ENCODE assay signal across 8 cellular contexts in genomic region chrX:48938721-48939416, GRCh38. TPM values are rescaled to one million over a fixed set of nuclear protein-coding genes. Genes with fewer than 3 reads are reported as not detected.
A peak's percentile ranks its signal among the peaks of the same experiment; 100 is the strongest.
DNase-seq lines count a peak whose midpoint lies in the region; ATAC-seq lines count a peak whose summit lies in the region.

No MANE protein-coding gene starts in this region.

- H3K4me3 ChIP-seq in right cardiac atrium (ENCODE audit: low read length), result no peak overlapping the region
- no peak overlapping the region for H3K4me3 ChIP-seq in SJCRH30

- intact Hi-C loops in right cardiac atrium (cut with DNase I), result no loop called here

- H3K27ac ChIP-seq in right cardiac atrium (ENCODE audit: low read length) (no peak overlapping the region), SJCRH30 (no peak overlapping the region)

- ATAC-seq in GM19438 (IDR thresholded peaks at IDR 0.05; ENCODE audit: low read depth, unreplicated experiment), result peak; percentile 40
- peak; percentile 46 for ATAC-seq in HG03378 (IDR thresholded peaks at IDR 0.05; ENCODE audit: unreplicated experiment)
- ATAC-seq in right cardiac atrium, result no peak

- no peaks in the 10 kb centered on the region for H3K4me1 ChIP-seq in right cardiac atrium (ENCODE audit: control insufficient read depth, insufficient read depth, low read length)
- no peaks in the 10 kb centered on the region for H3K4me1 ChIP-seq in SJCRH30

- H3K27me3 ChIP-seq in right cardiac atrium (ENCODE audit: control insufficient read depth, insufficient read depth), result no peaks in the 10 kb centered on the region
- no peaks in the 10 kb centered on the region for H3K27me3 ChIP-seq in SJCRH30

- H3K9me3 ChIP-seq in right cardiac atrium (ENCODE audit: control insufficient read depth, low read length) (no peaks in the 10 kb centered on the region), SJCRH30 (replicated peaks) (no peaks in the 10 kb centered on the region)

- peak; percentile 46 for DNase-seq in activated T-helper 1 cell treated with Interleukin-2 at 50 U/mL for 16 hours (ENCODE audit: low read depth)
- DNase-seq in stimulated activated CD4-positive, alpha-beta T cell treated with anti-CD3 and anti-CD28 coated beads, TNF-alpha, amount 100 ng/mL, for 24 hours (ENCODE audit: low read depth in 3 of 3), result peak; percentile 42 to 75 (median 57)
- no peak for DNase-seq in right cardiac atrium
- no peak for DNase-seq in NCI-H1092 (lab: John Stamatoyannopoulos, UW)
- no peak for DNase-seq in SJCRH30
- no peak for DNase-seq in NCI-H524 (lab: John Stamatoyannopoulos, UW)

- H3K36me3 ChIP-seq in SJCRH30, result no peaks in the 10 kb centered on the region

- 55% methylated on average over 1 of the region's 1 CpG for WGBS in right cardiac atrium

RNA-seq across cellular contexts. Expression of gene OTUD5, which starts 18.5 kb away (rescaled TPM):
- 10 to 100 TPM; 22.7 to 27.3 (median 24.9) TPM for total RNA-seq in right cardiac atrium
- polyA plus RNA-seq in right cardiac atrium, result 19.9 TPM
- total RNA-seq in SJCRH30 (2014; rRNA removed; shearing (Covaris generic)), result 17.0 and 19.2 TPM in 2 replicates

RNA-seq across cellular contexts. Expression of gene PIM2, which starts 20.0 kb away (rescaled TPM):
- 1 to 10 TPM; 3.6 to 6.6 (median 5.7) TPM for total RNA-seq in right cardiac atrium
- 4.3 TPM for polyA plus RNA-seq in right cardiac atrium
- 6.8 and 8.0 TPM in 2 replicates for total RNA-seq in SJCRH30 (2014; rRNA removed; shearing (Covaris generic))

RNA-seq across cellular contexts. Expression of gene SLC35A2, which starts 27.4 kb away (rescaled TPM):
- 10 to 100 TPM in 3 of 4 donors, 1 to 10 TPM in 1; 9.9 to 16.7 (median 13.2) TPM for total RNA-seq in right cardiac atrium
- polyA plus RNA-seq in right cardiac atrium, result 10.4 TPM
- total RNA-seq in SJCRH30 (2014; rRNA removed; shearing (Covaris generic)), result 12.6 and 16.0 TPM in 2 replicates

RNA-seq across cellular contexts. Expression of gene KCND1, which starts 32.8 kb away (rescaled TPM):
- 1 to 10 TPM; 1.3 to 1.6 (median 1.5) TPM for total RNA-seq in right cardiac atrium
- 0.97 TPM for polyA plus RNA-seq in right cardiac atrium
- 0.08 and 0.12 TPM in 2 replicates for total RNA-seq in SJCRH30 (2014; rRNA removed; shearing (Covaris generic))

RNA-seq across cellular contexts. Expression of gene PQBP1, which starts 41.1 kb away (rescaled TPM):
- 10 to 100 TPM; 59.8 to 72.6 (median 69.8) TPM for total RNA-seq in right cardiac atrium
- polyA plus RNA-seq in right cardiac atrium, result 78.6 TPM
- total RNA-seq in SJCRH30 (2014; rRNA removed; shearing (Covaris generic)), result 52.3 and 52.4 TPM in 2 replicates

Comparison
In these comparisons a context has a peak if more than half of its experiments do, and no peak if none do; other contexts are left out.
1. ATAC-seq: peak in GM19438 (single experiment) and HG03378 (single experiment); none in right cardiac atrium (0 of 2).
2. DNase-seq: peak in activated T-helper 1 cell treated with Interleukin-2 at 50 U/mL for 16 hours (single experiment) and stimulated activated CD4-positive, alpha-beta T cell treated with anti-CD3 and anti-CD28 coated beads, TNF-alpha, amount 100 ng/mL, for 24 hours (3 of 3); none in right cardiac atrium (0 of 3), NCI-H1092 (single experiment), SJCRH30 (0 of 2) and NCI-H524 (0 of 2).